In the genomic region with DNA sequence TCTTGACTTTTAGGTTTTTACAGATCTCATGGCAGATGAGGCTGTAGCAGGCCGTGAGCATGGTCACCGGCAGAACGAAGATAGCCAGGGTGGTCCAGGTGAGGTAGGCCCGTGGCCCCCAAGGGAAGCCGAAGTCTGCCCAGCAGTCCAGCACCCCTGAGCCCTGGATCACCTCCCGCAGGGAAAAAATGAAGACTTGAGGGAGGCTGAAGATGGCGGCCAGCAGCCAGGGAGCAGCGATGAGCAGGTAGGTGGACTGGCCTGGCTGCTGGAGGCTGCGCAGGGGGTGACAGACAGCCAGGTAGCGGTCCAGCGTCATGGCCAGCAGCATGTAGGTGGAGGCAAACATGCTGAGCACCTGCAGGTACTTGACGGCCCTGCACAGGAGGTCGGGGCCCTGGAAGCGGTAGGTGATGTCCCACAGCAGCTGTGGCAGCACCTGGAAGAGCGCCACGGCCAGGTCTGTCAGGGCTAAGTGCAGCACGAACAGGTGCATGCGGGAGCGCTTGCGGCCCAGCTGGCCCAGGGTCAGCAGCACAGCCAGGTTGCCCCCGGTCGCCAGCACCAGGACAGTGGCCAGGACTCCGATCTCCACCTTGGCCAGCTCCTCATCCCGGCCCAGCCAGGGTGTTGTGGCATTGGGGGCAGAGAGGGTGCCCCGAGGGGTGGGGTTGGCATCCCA, we compare ENCODE assay signal across 16 cellular contexts. TPM values are rescaled to one million over a fixed set of nuclear protein-coding genes. Genes with fewer than 3 reads are reported as not detected.
DNase-seq lines count a peak whose midpoint lies in the region; ATAC-seq and TF ChIP-seq lines count a peak whose summit lies in the region.
"Had no signal": no experiment of that assay in that cellular context is flagged by ENCODE, and none has a peak within 500 bp of the region (broad histone marks: within the 10 kb centered on the region; RNA-seq: fewer than 3 reads in every experiment).

No MANE protein-coding gene starts in this region.

- no peak overlapping the region for H3K4me3 ChIP-seq in right atrium auricular region
- H3K4me3 ChIP-seq in iPS-20b (ENCODE audit: low read length) = peak overlapping the region; percentile 77; the same call in 1 of the 2 replicates

- H3K9me3 ChIP-seq in right atrium auricular region (peaks cover 0 to 9% of the 10 kb centered on the region in 2 donors), iPS-20b (ENCODE audit: insufficient read depth, low read depth, low read length) (peaks cover 4% of the 10 kb centered on the region)

- H3K9me3 Mint-ChIP-seq in WTC11 (peaks cover 15% of the 10 kb centered on the region), type B pancreatic cell (peaks cover 7% of the 10 kb centered on the region)

- H3K27me3 Mint-ChIP-seq in WTC11 (ENCODE audit: low read depth) = peaks cover 41% of the 10 kb centered on the region
- H3K27me3 Mint-ChIP-seq in type B pancreatic cell = peaks cover 60% of the 10 kb centered on the region

- H3K36me3 ChIP-seq in right atrium auricular region (no peaks in the 10 kb centered on the region), iPS-20b (ENCODE audit: insufficient read depth, low read depth, low read length) (no peaks in the 10 kb centered on the region)
- H3K36me3 ChIP-seq: thoracic aorta had no signal

- CTCF ChIA-PET in WTC11 (lab: Charles Lee) = interaction anchor here (1.5 kb wide), 1 partner anchor 134 kb away, joined by 3 read pairs; no protein-coding TSS in a partner anchor

- H3K27ac ChIP-seq in right atrium auricular region = no peak overlapping the region
- H3K27ac ChIP-seq in iPS-20b (ENCODE audit: low read length) = no peak overlapping the region
- H3K27ac ChIP-seq: thoracic aorta had no signal

- no peaks in the 10 kb centered on the region for H3K27me3 ChIP-seq in right atrium auricular region
- H3K27me3 ChIP-seq in iPS-20b (ENCODE audit: insufficient read depth, low read length) = peaks cover 54% of the 10 kb centered on the region

- H3K4me3 Mint-ChIP-seq in WTC11 (peak overlapping the region; percentile 82), type B pancreatic cell (peak overlapping the region; percentile 88)

- H3K4me1 ChIP-seq in right atrium auricular region = peaks cover 0 to 13% of the 10 kb centered on the region in 2 donors
- no peaks in the 10 kb centered on the region for H3K4me1 ChIP-seq in iPS-20b (ENCODE audit: insufficient read depth, low read length)

- no peak overlapping the region for H3K27ac Mint-ChIP-seq in WTC11
- H3K27ac Mint-ChIP-seq in type B pancreatic cell = no peak overlapping the region
- H3K27ac Mint-ChIP-seq: T-cell had no signal

- POLR2A ChIA-PET in WTC11 (lab: Charles Lee) = no interaction called here

- DNase-seq in right atrium auricular region (ENCODE audit: low spot score) (peak; percentile 54), Right ventricle myocardium superior (no peak), WTC11 (ENCODE audit: low spot score) (peak; percentile 16), type B pancreatic cell (ENCODE audit: extremely low spot score, unreplicated experiment) (peak; percentile 59), T1000 (lab: John Stamatoyannopoulos, UW) (no peak)
- DNase-seq: activated CD4-positive, CD25-positive, alpha-beta regulatory T cell treated with anti-CD3 and anti-CD28 coated beads, Interleukin-2, amount 50 U/mL, for 72 hours; activated T-cell treated with anti-CD3 and anti-CD28 coated beads, Interleukin-2, amount 50 U/mL, for 4 hours; COR-L47; T-cell had no signal

- TF ChIP-seq CTCF in right atrium auricular region (IDR thresholded peaks at IDR 0.05) (no peak), WTC11 (IDR thresholded peaks at IDR 0.05) (no peak), type B pancreatic cell (conservative IDR thresholded peaks at IDR 0.05) (no peak)

- H3K4me1 Mint-ChIP-seq in WTC11 (peaks cover 15% of the 10 kb centered on the region), type B pancreatic cell (ENCODE audit: unreplicated experiment) (peaks cover 16% of the 10 kb centered on the region)

- ATAC-seq in Right ventricle myocardium superior (ENCODE audit: poor library complexity) (no peak), WTC11 (no peak), GM21526 (IDR thresholded peaks at IDR 0.05; ENCODE audit: low FRiP score, unreplicated experiment) (no peak), HG02588 (IDR thresholded peaks at IDR 0.05; ENCODE audit: unreplicated experiment) (no peak)

- peaks cover 3% of the 10 kb centered on the region for H3K36me3 Mint-ChIP-seq in WTC11
- no peaks in the 10 kb centered on the region for H3K36me3 Mint-ChIP-seq in type B pancreatic cell

- intact Hi-C loops in Right ventricle myocardium superior (cut with DNase I) = no loop called here

- no peak overlapping the region for H3K9ac ChIP-seq in iPS-20b (ENCODE audit: low read depth, low read length)

TF ChIP-seq in WTC11, 78 proteins besides CTCF, POLR2A, EP300 and RAD21:
- TF ChIP-seq TP53 (CRISPR knock-in tag; IDR thresholded peaks at IDR 0.05) (no peak), FOXP1 (CRISPR knock-in tag; IDR thresholded peaks at IDR 0.05; ENCODE audit: borderline replicate concordance) (peak; percentile 32; the same call in 1 of the 2 replicates)

RNA-seq across cellular contexts. Expression of gene AVPR1B, which starts 0.9 kb away (rescaled TPM):
- total RNA-seq in right atrium auricular region = not detected
- not detected for total RNA-seq in Right ventricle myocardium superior
- 0.30 to 0.68 TPM (median 0.46 TPM) in 3 replicates for total RNA-seq in WTC11 (2021)
- 0.87 and 1.0 TPM in 2 replicates for total RNA-seq in type B pancreatic cell (ENCODE audit: low replicate concordance)
- total RNA-seq: activated T-cell treated with anti-CD3 and anti-CD28 coated beads, Interleukin-2, amount 50 U/mL, for 4 hours; dermis blood vessel endothelial cell; fibroblast of lung; NCI-H460; thoracic aorta had no signal

Comparison
In these comparisons a context has a peak if more than half of its experiments do, and no peak if none do; other contexts are left out.
1. DNase-seq: peak in right atrium auricular region (single experiment), WTC11 (single experiment) and type B pancreatic cell (single experiment); none in Right ventricle myocardium superior (single experiment) and T1000 (single experiment).